In genomic region chr4:95124906-95125504, GRCh38 we compare ENCODE assay signal across 8 cellular contexts.
DNase-seq lines count a peak whose midpoint lies in the region; ATAC-seq and TF ChIP-seq lines count a peak whose summit lies in the region.

No MANE protein-coding gene starts in this region.

- no peak for DNase-seq in Right ventricle myocardium inferior (ENCODE audit: missing footprints)
- DNase-seq in cardiac septum (ENCODE audit: low spot score) = no peak
- DNase-seq in erythroblast (lab: John Stamatoyannopoulos, UW) = peak; percentile 6 to 21
- peak; percentile 21 for DNase-seq in occipital lobe (lab: John Stamatoyannopoulos, UW)
- DNase-seq in NCI-H1436 treated with DMSO at 0.1 percent for 48 hours (lab: John Stamatoyannopoulos, UW) = no peak
- DNase-seq in GM13976 (ENCODE audit: low spot score) = no peak

- no peak for TF ChIP-seq POLR2A in erythroblast (IDR thresholded peaks at IDR 0.05; ENCODE audit: low read length)

- ATAC-seq in Right ventricle myocardium inferior (peak; percentile 67), HG03025 (IDR thresholded peaks at IDR 0.05; ENCODE audit: low FRiP score, unreplicated experiment) (no peak)

- intact Hi-C loops in Right ventricle myocardium inferior (cut with DNase I) = no loop called here
- intact Hi-C loops in cardiac septum (cut with DNase I) = no loop called here

- in situ Hi-C loops in GM13976 (cut with MboI; ENCODE audit: low sequenced_read_pairs, unreplicated experiment) = loop anchor here (25.0 kb wide), 1 partner anchor 488 kb away; no protein-coding TSS in a partner anchor

- no peak for TF ChIP-seq CTCF in GM13976 (IDR thresholded peaks at IDR 0.05; ENCODE audit: borderline replicate concordance, control extremely low read depth, extremely low read depth, insufficient read depth, missing control alignments)

TF ChIP-seq in PFSK-1, 5 proteins besides CTCF, POLR2A, EP300 and RAD21:
- TF ChIP-seq TAF1 (IDR thresholded peaks at IDR 0.05; ENCODE audit: borderline replicate concordance, insufficient read depth, low read length) (peak; percentile 29; the same call in 1 of the 2 replicates), POLR2AphosphoS5 (IDR thresholded peaks at IDR 0.05; ENCODE audit: low read depth, low read length) (no peak), SIN3A (IDR thresholded peaks at IDR 0.05; ENCODE audit: borderline replicate concordance, insufficient read depth, low read length) (peak; percentile 29; the same call in 1 of the 2 replicates)
- TF ChIP-seq, protein P1, sequence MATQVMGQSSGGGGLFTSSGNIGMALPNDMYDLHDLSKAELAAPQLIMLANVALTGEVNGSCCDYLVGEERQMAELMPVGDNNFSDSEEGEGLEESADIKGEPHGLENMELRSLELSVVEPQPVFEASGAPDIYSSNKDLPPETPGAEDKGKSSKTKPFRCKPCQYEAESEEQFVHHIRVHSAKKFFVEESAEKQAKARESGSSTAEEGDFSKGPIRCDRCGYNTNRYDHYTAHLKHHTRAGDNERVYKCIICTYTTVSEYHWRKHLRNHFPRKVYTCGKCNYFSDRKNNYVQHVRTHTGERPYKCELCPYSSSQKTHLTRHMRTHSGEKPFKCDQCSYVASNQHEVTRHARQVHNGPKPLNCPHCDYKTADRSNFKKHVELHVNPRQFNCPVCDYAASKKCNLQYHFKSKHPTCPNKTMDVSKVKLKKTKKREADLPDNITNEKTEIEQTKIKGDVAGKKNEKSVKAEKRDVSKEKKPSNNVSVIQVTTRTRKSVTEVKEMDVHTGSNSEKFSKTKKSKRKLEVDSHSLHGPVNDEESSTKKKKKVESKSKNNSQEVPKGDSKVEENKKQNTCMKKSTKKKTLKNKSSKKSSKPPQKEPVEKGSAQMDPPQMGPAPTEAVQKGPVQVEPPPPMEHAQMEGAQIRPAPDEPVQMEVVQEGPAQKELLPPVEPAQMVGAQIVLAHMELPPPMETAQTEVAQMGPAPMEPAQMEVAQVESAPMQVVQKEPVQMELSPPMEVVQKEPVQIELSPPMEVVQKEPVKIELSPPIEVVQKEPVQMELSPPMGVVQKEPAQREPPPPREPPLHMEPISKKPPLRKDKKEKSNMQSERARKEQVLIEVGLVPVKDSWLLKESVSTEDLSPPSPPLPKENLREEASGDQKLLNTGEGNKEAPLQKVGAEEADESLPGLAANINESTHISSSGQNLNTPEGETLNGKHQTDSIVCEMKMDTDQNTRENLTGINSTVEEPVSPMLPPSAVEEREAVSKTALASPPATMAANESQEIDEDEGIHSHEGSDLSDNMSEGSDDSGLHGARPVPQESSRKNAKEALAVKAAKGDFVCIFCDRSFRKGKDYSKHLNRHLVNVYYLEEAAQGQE (IDR thresholded peaks at IDR 0.05; ENCODE audit: insufficient read depth in 1 of 2, low read depth in 2 of 2, low read length in 2 of 2) = no peak

Comparison
In these comparisons a context has a peak if more than half of its experiments do, and no peak if none do; other contexts are left out.
1. DNase-seq: peak in erythroblast (2 of 2) and occipital lobe (single experiment); none in Right ventricle myocardium inferior (single experiment), cardiac septum (single experiment), NCI-H1436 treated with DMSO at 0.1 percent for 48 hours (single experiment) and GM13976 (single experiment).